In the genomic region with DNA sequence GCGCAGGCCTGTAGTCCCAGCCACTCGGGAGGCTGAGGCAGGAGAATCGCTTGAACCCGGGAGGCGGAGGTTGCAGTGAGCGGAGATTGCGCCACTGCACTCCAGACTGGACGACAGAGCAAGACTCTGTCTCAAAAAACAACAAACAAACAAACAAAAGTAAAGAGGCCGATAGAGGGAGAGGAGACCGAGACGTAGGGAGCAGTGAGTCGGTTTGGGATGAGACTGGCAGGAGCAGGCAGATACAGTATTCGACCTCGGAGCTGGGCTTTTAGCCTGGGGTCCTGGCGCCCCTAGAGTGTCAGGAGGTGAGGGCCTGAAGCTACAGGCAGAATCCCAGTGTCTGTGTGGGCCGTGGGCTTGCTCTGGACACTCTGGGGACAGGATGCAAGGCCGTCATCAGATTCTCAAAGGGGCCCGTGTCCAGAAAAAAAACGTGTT, we compare ENCODE assay signal across 9 cellular contexts. TPM values are rescaled to one million over a fixed set of nuclear protein-coding genes. Genes with fewer than 3 reads are reported as not detected.
DNase-seq lines count a peak whose midpoint lies in the region; ATAC-seq and TF ChIP-seq lines count a peak whose summit lies in the region.
"Had no signal": no experiment of that assay in that cellular context is flagged by ENCODE, and none has a peak within 500 bp of the region (broad histone marks: within the 10 kb centered on the region; RNA-seq: fewer than 3 reads in every experiment).

No MANE protein-coding gene starts in this region.

- H3K4me2 ChIP-seq in BLaER1 treated with 17β-estradiol and CSF1 and Interleukin-3, amounts not matched to agents 10 nM and 100 nM, result peak overlapping the region; percentile 77 to 97 (median 93)
- H3K4me2 ChIP-seq in osteoblast (ENCODE audit: insufficient read depth, low read length), result peak overlapping the region; percentile 82

- no peaks in the 10 kb centered on the region for H3K9me3 ChIP-seq in BLaER1 treated with 17β-estradiol and CSF1 and Interleukin-3, amounts not matched to agents 10 nM and 100 nM (replicated peaks in 1 of 11)
- H3K9me3 ChIP-seq in SJSA1 (replicated peaks), result no peaks in the 10 kb centered on the region
- H3K9me3 ChIP-seq in osteoblast (ENCODE audit: low read depth, low read length), result no peaks in the 10 kb centered on the region

- peaks cover 31 to 66% (median 54%) of the 10 kb centered on the region in 10 experiments for H3K4me1 ChIP-seq in BLaER1 treated with 17β-estradiol and CSF1 and Interleukin-3, amounts not matched to agents 10 nM and 100 nM
- peaks cover 12% of the 10 kb centered on the region for H3K4me1 ChIP-seq in SJSA1 (replicated peaks)
- H3K4me1 ChIP-seq in osteoblast (ENCODE audit: insufficient read depth, low read length), result peaks cover 11% of the 10 kb centered on the region

- ATAC-seq in HG02623 (IDR thresholded peaks at IDR 0.05; ENCODE audit: unreplicated experiment), result no peak

- no peaks in the 10 kb centered on the region for H3K79me2 ChIP-seq in osteoblast (ENCODE audit: insufficient read depth, low read length)

- peak overlapping the region in 10 of 11 experiments; percentile 7 to 66 (median 50); a peak in 18 of 22 replicates for H3K27ac ChIP-seq in BLaER1 treated with 17β-estradiol and CSF1 and Interleukin-3, amounts not matched to agents 10 nM and 100 nM
- peak overlapping the region; percentile 26 for H3K27ac ChIP-seq in SJSA1
- H3K27ac ChIP-seq in osteoblast (ENCODE audit: low read depth, low read length), result peak overlapping the region; percentile 69

- DNase-seq in SJSA1 (ENCODE audit: low read depth in 1 of 2, low spot score in 2 of 2), result no peak
- no peak for DNase-seq in fibroblast of the aortic adventitia (ENCODE audit: low read depth)
- peak; percentile 84 for DNase-seq in osteoblast (ENCODE audit: insufficient read length, low spot score, missing footprints)
- DNase-seq in islet precursor cell, result no peak
- DNase-seq in NCI-H446 (lab: John Stamatoyannopoulos, UW), result no peak
- no peak for DNase-seq in activated CD8-positive, alpha-beta memory T cell treated with anti-CD3 and anti-CD28 coated beads, Interleukin-2, amount 50 U/mL, for 48 hours
- DNase-seq: SIG-M5 had no signal

- H3K4me3 ChIP-seq in BLaER1 treated with 17β-estradiol and CSF1 and Interleukin-3, amounts not matched to agents 10 nM and 100 nM, result peak overlapping the region; percentile 37 to 69 (median 54); a peak in 17 of 20 replicates
- H3K4me3 ChIP-seq in SJSA1 (peak overlapping the region; percentile 35), fibroblast of the aortic adventitia (ENCODE audit: low read depth, low read length) (peak overlapping the region; percentile 51), osteoblast (ENCODE audit: insufficient read depth, low read length) (peak overlapping the region; percentile 73)

- H4K20me1 ChIP-seq in BLaER1 treated with 17β-estradiol and CSF1 and Interleukin-3, amounts not matched to agents 10 nM and 100 nM, result no peaks in the 10 kb centered on the region
- H4K20me1 ChIP-seq in osteoblast (ENCODE audit: insufficient read depth, low read length), result no peaks in the 10 kb centered on the region

- no peak for TF ChIP-seq CTCF in fibroblast of the aortic adventitia (IDR thresholded peaks at IDR 0.05; ENCODE audit: insufficient read depth, low read length)
- TF ChIP-seq CTCF in osteoblast (IDR thresholded peaks at IDR 0.05; ENCODE audit: extremely low read depth, low read depth, low read length), result no peak

- H3K36me3 ChIP-seq in BLaER1 treated with 17β-estradiol and CSF1 and Interleukin-3, amounts not matched to agents 10 nM and 100 nM, result no peaks in the 10 kb centered on the region
- H3K36me3 ChIP-seq in SJSA1 (no peaks in the 10 kb centered on the region), osteoblast (ENCODE audit: insufficient read depth, low read length) (no peaks in the 10 kb centered on the region)

- H3K27me3 ChIP-seq in BLaER1 treated with 17β-estradiol and CSF1 and Interleukin-3, amounts not matched to agents 10 nM and 100 nM, result peaks cover 0 to 15% (median 12%) of the 10 kb centered on the region in 11 experiments; a peak in 15 of 22 replicates
- H3K27me3 ChIP-seq in SJSA1 (replicated peaks) (no peaks in the 10 kb centered on the region), osteoblast (ENCODE audit: insufficient read depth, low read length) (no peaks in the 10 kb centered on the region)

- H3K9ac ChIP-seq in BLaER1 treated with 17β-estradiol and CSF1 and Interleukin-3, amounts not matched to agents 10 nM and 100 nM, result peak overlapping the region; percentile 44 to 72 (median 66); a peak in 19 of 22 replicates

- peak overlapping the region; percentile 93 for H2AFZ ChIP-seq in osteoblast (ENCODE audit: low read length)

RNA-seq across cellular contexts. Expression of gene SLC4A1AP, which starts 51.2 kb away (rescaled TPM):
- total RNA-seq in SJSA1 (2014; rRNA removed; shearing (Covaris generic)), result 49.7 and 52.8 TPM in 2 replicates
- total RNA-seq in fibroblast of the aortic adventitia (ENCODE audit: low replicate concordance) (25.9 and 70.6 TPM in 2 replicates), osteoblast (24.8 and 27.9 TPM in 2 replicates)

RNA-seq across cellular contexts. Expression of gene SUPT7L, which starts 51.5 kb away (rescaled TPM):
- 21.5 and 23.3 TPM in 2 replicates for total RNA-seq in SJSA1 (2014; rRNA removed; shearing (Covaris generic))
- total RNA-seq in fibroblast of the aortic adventitia (ENCODE audit: low replicate concordance) (14.0 and 36.7 TPM in 2 replicates), osteoblast (44.2 and 50.3 TPM in 2 replicates)

RNA-seq across cellular contexts. Expression of gene MRPL33, which starts 56.6 kb away (rescaled TPM):
- total RNA-seq in SJSA1 (2014; rRNA removed; shearing (Covaris generic)), result 184 and 254 TPM in 2 replicates
- total RNA-seq in fibroblast of the aortic adventitia (ENCODE audit: low replicate concordance) (100 and 109 TPM in 2 replicates), osteoblast (63.1 and 105 TPM in 2 replicates)
